ENCODE assay signal across 1 cellular context in the genomic region with DNA sequence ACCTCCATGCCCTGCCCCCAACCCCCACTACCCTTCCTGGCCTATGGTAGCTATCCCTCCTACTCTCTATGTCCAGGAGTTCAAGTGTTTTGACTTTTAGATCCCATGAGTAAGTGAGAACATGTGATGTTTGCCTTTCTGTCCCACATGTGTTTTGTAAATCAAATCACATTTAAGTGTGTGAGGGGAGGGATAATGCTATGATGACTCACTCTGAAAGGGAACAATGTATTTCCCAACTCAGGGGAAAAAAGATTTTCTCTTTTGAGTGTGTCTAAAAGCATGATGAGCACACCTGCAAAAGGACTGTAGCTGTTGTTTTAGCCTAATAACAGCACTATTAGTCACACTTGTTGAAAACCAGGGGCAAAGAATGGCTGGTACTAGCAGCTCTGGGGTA.
TF ChIP-seq lines count a peak whose summit lies in the region.

No MANE protein-coding gene starts in this region.

TF ChIP-seq in HEK293, 187 proteins besides CTCF, POLR2A, EP300 and RAD21 (continued from another document):
- TF ChIP-seq, protein P1, sequence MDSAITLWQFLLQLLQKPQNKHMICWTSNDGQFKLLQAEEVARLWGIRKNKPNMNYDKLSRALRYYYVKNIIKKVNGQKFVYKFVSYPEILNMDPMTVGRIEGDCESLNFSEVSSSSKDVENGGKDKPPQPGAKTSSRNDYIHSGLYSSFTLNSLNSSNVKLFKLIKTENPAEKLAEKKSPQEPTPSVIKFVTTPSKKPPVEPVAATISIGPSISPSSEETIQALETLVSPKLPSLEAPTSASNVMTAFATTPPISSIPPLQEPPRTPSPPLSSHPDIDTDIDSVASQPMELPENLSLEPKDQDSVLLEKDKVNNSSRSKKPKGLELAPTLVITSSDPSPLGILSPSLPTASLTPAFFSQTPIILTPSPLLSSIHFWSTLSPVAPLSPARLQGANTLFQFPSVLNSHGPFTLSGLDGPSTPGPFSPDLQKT (IDR thresholded peaks at IDR 0.05; ENCODE audit: borderline replicate concordance, low read depth, low read length), result no peak
- TF ChIP-seq ZNF624 (tag by site-specific recombination; IDR thresholded peaks at IDR 0.05) (no peak), EGR2 (tag by site-specific recombination; IDR thresholded peaks at IDR 0.05; ENCODE audit: low read depth) (peak; percentile 78), ZXDB (tag by site-specific recombination; IDR thresholded peaks at IDR 0.05) (no peak), ZNF580 (tag by site-specific recombination; IDR thresholded peaks at IDR 0.05) (no peak), REPIN1 (tag by site-specific recombination; IDR thresholded peaks at IDR 0.05; ENCODE audit: low read depth) (no peak), SCRT2 (tag by site-specific recombination; IDR thresholded peaks at IDR 0.05) (peak; percentile 73), ZNF843 (tag by site-specific recombination; IDR thresholded peaks at IDR 0.05) (no peak), ZNF571 (tag by site-specific recombination; IDR thresholded peaks at IDR 0.05) (no peak), ZNF157 (tag by site-specific recombination; IDR thresholded peaks at IDR 0.05) (no peak), KLF7 (tag by site-specific recombination; IDR thresholded peaks at IDR 0.05; ENCODE audit: borderline replicate concordance) (no peak), ZNF16 (tag by site-specific recombination; IDR thresholded peaks at IDR 0.05; ENCODE audit: low read depth) (no peak)
- TF ChIP-seq, protein P2, sequence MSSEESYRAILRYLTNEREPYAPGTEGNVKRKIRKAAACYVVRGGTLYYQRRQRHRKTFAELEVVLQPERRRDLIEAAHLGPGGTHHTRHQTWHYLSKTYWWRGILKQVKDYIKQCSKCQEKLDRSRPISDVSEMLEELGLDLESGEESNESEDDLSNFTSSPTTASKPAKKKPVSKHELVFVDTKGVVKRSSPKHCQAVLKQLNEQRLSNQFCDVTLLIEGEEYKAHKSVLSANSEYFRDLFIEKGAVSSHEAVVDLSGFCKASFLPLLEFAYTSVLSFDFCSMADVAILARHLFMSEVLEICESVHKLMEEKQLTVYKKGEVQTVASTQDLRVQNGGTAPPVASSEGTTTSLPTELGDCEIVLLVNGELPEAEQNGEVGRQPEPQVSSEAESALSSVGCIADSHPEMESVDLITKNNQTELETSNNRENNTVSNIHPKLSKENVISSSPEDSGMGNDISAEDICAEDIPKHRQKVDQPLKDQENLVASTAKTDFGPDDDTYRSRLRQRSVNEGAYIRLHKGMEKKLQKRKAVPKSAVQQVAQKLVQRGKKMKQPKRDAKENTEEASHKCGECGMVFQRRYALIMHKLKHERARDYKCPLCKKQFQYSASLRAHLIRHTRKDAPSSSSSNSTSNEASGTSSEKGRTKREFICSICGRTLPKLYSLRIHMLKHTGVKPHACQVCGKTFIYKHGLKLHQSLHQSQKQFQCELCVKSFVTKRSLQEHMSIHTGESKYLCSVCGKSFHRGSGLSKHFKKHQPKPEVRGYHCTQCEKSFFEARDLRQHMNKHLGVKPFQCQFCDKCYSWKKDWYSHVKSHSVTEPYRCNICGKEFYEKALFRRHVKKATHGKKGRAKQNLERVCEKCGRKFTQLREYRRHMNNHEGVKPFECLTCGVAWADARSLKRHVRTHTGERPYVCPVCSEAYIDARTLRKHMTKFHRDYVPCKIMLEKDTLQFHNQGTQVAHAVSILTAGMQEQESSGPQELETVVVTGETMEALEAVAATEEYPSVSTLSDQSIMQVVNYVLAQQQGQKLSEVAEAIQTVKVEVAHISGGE (tag by site-specific recombination; conservative IDR thresholded peaks at IDR 0.05; ENCODE audit: low read depth), result no peak
- TF ChIP-seq, protein P3, sequence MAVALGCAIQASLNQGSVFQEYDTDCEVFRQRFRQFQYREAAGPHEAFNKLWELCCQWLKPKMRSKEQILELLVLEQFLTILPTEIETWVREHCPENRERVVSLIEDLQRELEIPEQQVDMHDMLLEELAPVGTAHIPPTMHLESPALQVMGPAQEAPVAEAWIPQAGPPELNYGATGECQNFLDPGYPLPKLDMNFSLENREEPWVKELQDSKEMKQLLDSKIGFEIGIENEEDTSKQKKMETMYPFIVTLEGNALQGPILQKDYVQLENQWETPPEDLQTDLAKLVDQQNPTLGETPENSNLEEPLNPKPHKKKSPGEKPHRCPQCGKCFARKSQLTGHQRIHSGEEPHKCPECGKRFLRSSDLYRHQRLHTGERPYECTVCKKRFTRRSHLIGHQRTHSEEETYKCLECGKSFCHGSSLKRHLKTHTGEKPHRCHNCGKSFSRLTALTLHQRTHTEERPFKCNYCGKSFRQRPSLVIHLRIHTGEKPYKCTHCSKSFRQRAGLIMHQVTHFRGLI (tag by site-specific recombination; IDR thresholded peaks at IDR 0.05), result no peak
- TF ChIP-seq, protein P4, sequence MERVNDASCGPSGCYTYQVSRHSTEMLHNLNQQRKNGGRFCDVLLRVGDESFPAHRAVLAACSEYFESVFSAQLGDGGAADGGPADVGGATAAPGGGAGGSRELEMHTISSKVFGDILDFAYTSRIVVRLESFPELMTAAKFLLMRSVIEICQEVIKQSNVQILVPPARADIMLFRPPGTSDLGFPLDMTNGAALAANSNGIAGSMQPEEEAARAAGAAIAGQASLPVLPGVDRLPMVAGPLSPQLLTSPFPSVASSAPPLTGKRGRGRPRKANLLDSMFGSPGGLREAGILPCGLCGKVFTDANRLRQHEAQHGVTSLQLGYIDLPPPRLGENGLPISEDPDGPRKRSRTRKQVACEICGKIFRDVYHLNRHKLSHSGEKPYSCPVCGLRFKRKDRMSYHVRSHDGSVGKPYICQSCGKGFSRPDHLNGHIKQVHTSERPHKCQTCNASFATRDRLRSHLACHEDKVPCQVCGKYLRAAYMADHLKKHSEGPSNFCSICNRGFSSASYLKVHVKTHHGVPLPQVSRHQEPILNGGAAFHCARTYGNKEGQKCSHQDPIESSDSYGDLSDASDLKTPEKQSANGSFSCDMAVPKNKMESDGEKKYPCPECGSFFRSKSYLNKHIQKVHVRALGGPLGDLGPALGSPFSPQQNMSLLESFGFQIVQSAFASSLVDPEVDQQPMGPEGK (tag by site-specific recombination; IDR thresholded peaks at IDR 0.05), result no peak; the same call in 1 of the 2 replicates
